ENCODE assay signal across 20 cellular contexts in the genomic region with DNA sequence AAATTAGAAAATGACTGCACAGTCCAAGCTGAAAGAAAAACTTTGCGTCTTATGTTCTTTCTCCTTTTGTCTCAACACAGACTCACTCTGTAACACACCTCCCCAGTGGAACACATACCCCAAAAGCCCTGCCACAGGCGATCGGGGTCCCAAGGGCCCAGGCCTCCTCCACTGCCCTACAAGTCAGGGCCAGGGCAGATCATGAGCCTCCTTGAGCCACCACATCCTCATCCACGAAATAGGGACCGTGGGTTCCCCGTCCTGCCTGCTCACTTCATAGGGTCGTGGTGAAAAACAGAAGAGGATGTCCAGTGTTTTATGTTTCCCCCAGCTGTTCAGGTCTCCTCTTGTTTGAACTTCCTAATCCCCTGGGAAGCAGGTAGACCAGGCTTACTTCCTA.
DNase-seq lines count a peak whose midpoint lies in the region; ATAC-seq and TF ChIP-seq lines count a peak whose summit lies in the region.
"Had no signal": no experiment of that assay in that cellular context is flagged by ENCODE, and none has a peak within 500 bp of the region (broad histone marks: within the 10 kb centered on the region; RNA-seq: fewer than 3 reads in every experiment).

No MANE protein-coding gene starts in this region.

- H3K36me3 Mint-ChIP-seq in activated T-cell treated with anti-CD3 and anti-CD28 coated beads, Interleukin-2, amount 50 U/mL, for 24 hours (ENCODE audit: low read depth) = no peaks in the 10 kb centered on the region
- H3K36me3 Mint-ChIP-seq in activated T-cell treated with anti-CD3 and anti-CD28 coated beads, Interleukin-2, amount 50 U/mL, for 4 hours (ENCODE audit: insufficient read depth) = no peaks in the 10 kb centered on the region
- H3K36me3 Mint-ChIP-seq in brain = peaks cover 12% of the 10 kb centered on the region
- H3K36me3 Mint-ChIP-seq: CD8-positive, alpha-beta memory T cell had no signal

- ATAC-seq in activated T-cell treated with anti-CD3 and anti-CD28 coated beads, Interleukin-2, amount 50 U/mL, for 4 hours = no peak
- no peak for ATAC-seq in GM18867 (IDR thresholded peaks at IDR 0.05; ENCODE audit: unreplicated experiment)
- ATAC-seq: GM12878, GM23338, HCT116 had no signal

- peak; percentile 28 for DNase-seq in activated T-cell treated with anti-CD3 and anti-CD28 coated beads, Interleukin-2, amount 50 U/mL, for 24 hours
- no peak for DNase-seq in activated T-cell treated with anti-CD3 and anti-CD28 coated beads, Interleukin-2, amount 50 U/mL, for 4 hours
- DNase-seq in NCI-H69 (lab: John Stamatoyannopoulos, UW) (peak; percentile 9), nucleus accumbens (lab: John Stamatoyannopoulos, UW) (no peak)
- DNase-seq in stimulated activated CD8-positive, alpha-beta memory T cell treated with anti-CD3 and anti-CD28 coated beads, Interleukin-4, amount 100 ng/mL, for 48 hours = peak; percentile 22
- DNase-seq: CD8-positive, alpha-beta memory T cell; DMS53; EL; Karpas-422; NCI-H1417 treated with DMSO at 0.1 percent for 48 hours; NCI-H187 treated with DMSO at 0.1 percent for 48 hours; NCI-H226; NCI-H524; RPMI8226 had no signal

- H3K27ac Mint-ChIP-seq in activated T-cell treated with anti-CD3 and anti-CD28 coated beads, Interleukin-2, amount 50 U/mL, for 24 hours = peak overlapping the region; percentile 5
- peak overlapping the region; percentile 16 to 94 (median 38) for H3K27ac Mint-ChIP-seq in brain
- H3K27ac Mint-ChIP-seq: CD8-positive, alpha-beta memory T cell; GM23338; IgD-negative memory B cell had no signal

- no peaks in the 10 kb centered on the region for H3K9me3 Mint-ChIP-seq in activated T-cell treated with anti-CD3 and anti-CD28 coated beads, Interleukin-2, amount 50 U/mL, for 24 hours
- no peaks in the 10 kb centered on the region for H3K9me3 Mint-ChIP-seq in activated T-cell treated with anti-CD3 and anti-CD28 coated beads, Interleukin-2, amount 50 U/mL, for 4 hours
- peaks cover 0 to 3% (median 0%) of the 10 kb centered on the region in 5 experiments for H3K9me3 Mint-ChIP-seq in brain
- H3K9me3 Mint-ChIP-seq: CD8-positive, alpha-beta memory T cell; GM23338 had no signal

- no peaks in the 10 kb centered on the region for H3K27me3 Mint-ChIP-seq in activated T-cell treated with anti-CD3 and anti-CD28 coated beads, Interleukin-2, amount 50 U/mL, for 24 hours
- H3K27me3 Mint-ChIP-seq in activated T-cell treated with anti-CD3 and anti-CD28 coated beads, Interleukin-2, amount 50 U/mL, for 4 hours (ENCODE audit: low read depth) = no peaks in the 10 kb centered on the region
- peaks cover under 1% of the 10 kb centered on the region for H3K27me3 Mint-ChIP-seq in brain

- peaks cover 79% of the 10 kb centered on the region for H3K4me1 Mint-ChIP-seq in activated T-cell treated with anti-CD3 and anti-CD28 coated beads, Interleukin-2, amount 50 U/mL, for 24 hours (ENCODE audit: low read depth)
- peaks cover 52% of the 10 kb centered on the region for H3K4me1 Mint-ChIP-seq in activated T-cell treated with anti-CD3 and anti-CD28 coated beads, Interleukin-2, amount 50 U/mL, for 4 hours (ENCODE audit: low read depth)
- peaks cover 44% of the 10 kb centered on the region for H3K4me1 Mint-ChIP-seq in brain

- no peak for TF ChIP-seq CTCF in brain (conservative IDR thresholded peaks at IDR 0.05)

- no peak overlapping the region for H3K4me3 Mint-ChIP-seq in activated T-cell treated with anti-CD3 and anti-CD28 coated beads, Interleukin-2, amount 50 U/mL, for 24 hours
- H3K4me3 Mint-ChIP-seq in activated T-cell treated with anti-CD3 and anti-CD28 coated beads, Interleukin-2, amount 50 U/mL, for 4 hours = no peak overlapping the region
- no peak overlapping the region for H3K4me3 Mint-ChIP-seq in brain
- H3K4me3 Mint-ChIP-seq: CD8-positive, alpha-beta memory T cell; GM23338; IgD-negative memory B cell had no signal

Comparison
In these comparisons a context has a peak if more than half of its experiments do, and no peak if none do; other contexts are left out.
1. DNase-seq: peak in activated T-cell treated with anti-CD3 and anti-CD28 coated beads, Interleukin-2, amount 50 U/mL, for 24 hours (single experiment), NCI-H69 (single experiment) and stimulated activated CD8-positive, alpha-beta memory T cell treated with anti-CD3 and anti-CD28 coated beads, Interleukin-4, amount 100 ng/mL, for 48 hours (single experiment); none in activated T-cell treated with anti-CD3 and anti-CD28 coated beads, Interleukin-2, amount 50 U/mL, for 4 hours (single experiment) and nucleus accumbens (0 of 56).